ENCODE assay signal across 22 cellular contexts in the genomic region with DNA sequence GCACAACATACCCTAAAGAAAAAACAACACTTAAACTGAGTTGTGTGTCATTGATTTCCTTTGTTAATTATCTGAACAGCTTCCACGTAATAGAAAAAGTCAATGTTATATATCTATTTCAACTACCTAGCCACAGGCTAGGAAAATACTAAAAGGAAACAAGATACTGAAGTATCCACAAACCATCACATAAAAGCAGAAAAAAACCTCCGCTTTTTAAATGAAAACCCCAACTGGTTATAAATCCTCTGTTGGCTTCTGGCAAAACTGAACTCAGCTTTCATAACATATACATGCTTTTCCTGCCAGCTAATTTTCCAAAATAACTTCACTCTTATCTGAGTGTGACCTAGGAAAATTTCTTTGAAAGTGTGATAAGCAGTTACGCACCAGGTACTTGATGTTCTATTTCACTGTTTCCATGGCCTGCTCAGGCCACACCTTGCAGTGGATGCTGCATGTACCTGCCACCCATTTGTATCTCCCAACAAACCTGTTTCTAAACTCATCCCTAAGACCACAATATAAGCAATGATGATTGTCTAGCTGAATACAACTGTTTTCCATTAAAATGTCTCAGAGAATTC. TPM values are rescaled to one million over a fixed set of nuclear protein-coding genes. Genes with fewer than 3 reads are reported as not detected.
DNase-seq lines count a peak whose midpoint lies in the region; ATAC-seq, FAIRE-seq and TF ChIP-seq lines count a peak whose summit lies in the region.
"Had no signal": no experiment of that assay in that cellular context is flagged by ENCODE, and none has a peak within 500 bp of the region (broad histone marks: within the 10 kb centered on the region; RNA-seq: fewer than 3 reads in every experiment).

No MANE protein-coding gene starts in this region.

- peak; percentile 96 for ATAC-seq in body of pancreas
- no peak for ATAC-seq in natural killer cell
- ATAC-seq in HG03045 (IDR thresholded peaks at IDR 0.05; ENCODE audit: unreplicated experiment): no peak

- H4K20me1 ChIP-seq in BLaER1: peaks cover 43% of the 10 kb centered on the region

- H3K36me3 Mint-ChIP-seq in IgD-negative memory B cell (peaks cover 5% of the 10 kb centered on the region), natural killer cell (no peaks in the 10 kb centered on the region)
- H3K36me3 Mint-ChIP-seq in activated CD4-positive, alpha-beta memory T cell treated with anti-CD3 and anti-CD28 coated beads, Interleukin-2, amount 10 ng/mL, durations not matched to agents 7 days and 5 days (ENCODE audit: low read depth): peaks cover 41% of the 10 kb centered on the region

- DNase-seq in body of pancreas (peak; percentile 52 to 76 (median 62)), natural killer cell (no peak), HTR-8/SVneo (ENCODE audit: insufficient read length, low spot score) (no peak)
- no peak for DNase-seq in activated CD4-positive, alpha-beta memory T cell treated with anti-CD3 and anti-CD28 coated beads, Interleukin-2, amount 10 ng/mL, durations not matched to agents 7 days and 5 days
- DNase-seq in activated CD4-positive, alpha-beta T cell treated with anti-CD3 and anti-CD28 coated beads for 4 hours: no peak
- DNase-seq: activated CD4-positive, alpha-beta T cell treated with anti-CD3 and anti-CD28 coated beads, Interleukin-2, amount 50 U/mL, for 1 hour; activated T-cell treated with anti-CD3 and anti-CD28 coated beads, Interleukin-2, amount 50 U/mL, for 48 hours; amniotic stem cell; foreskin melanocyte; NCI-H1105 treated with DMSO at 0.1 percent for 48 hours; NCI-H2227 treated with DMSO at 0.1 percent for 48 hours; occipital lobe; T1000 had no signal

- H3K4me1 Mint-ChIP-seq in IgD-negative memory B cell (peaks cover 78 to 85% (median 84%) of the 10 kb centered on the region in 3 donors), natural killer cell (peaks cover 63 to 68% of the 10 kb centered on the region in 2 donors)
- peaks cover 46% of the 10 kb centered on the region for H3K4me1 Mint-ChIP-seq in activated CD4-positive, alpha-beta memory T cell treated with anti-CD3 and anti-CD28 coated beads, Interleukin-2, amount 10 ng/mL, durations not matched to agents 7 days and 5 days

- intact Hi-C loops in body of pancreas (cut with DNase I) (no loop called here), natural killer cell (cut with micrococcal nuclease) (loop anchor here (10.0 kb wide), 1 partner anchor 51 kb away; no protein-coding TSS in a partner anchor)

- peak in 2 of 3 donors; percentile 37 to 42 for TF ChIP-seq POLR2A in body of pancreas (IDR thresholded peaks at IDR 0.05)

- FAIRE-seq in HTR-8/SVneo (lab: Jason Lieb, UNC): no peak
- FAIRE-seq: urothelium cell line had no signal

- H3K4me1 ChIP-seq in BLaER1 (peaks cover 76% of the 10 kb centered on the region), body of pancreas (peaks cover 54% of the 10 kb centered on the region)
- H3K4me1 ChIP-seq: SJSA1 had no signal

- H3K27ac ChIP-seq in BLaER1 (peak overlapping the region; percentile 36), body of pancreas (peak overlapping the region; percentile 56 to 82 (median 74))
- H3K27ac ChIP-seq: HL-60, KMS-11, SJSA1 had no signal

- CTCF ChIA-PET in activated CD4-positive, alpha-beta memory T cell treated with anti-CD3 and anti-CD28 coated beads, Interleukin-2, amount 10 ng/mL, durations not matched to agents 7 days and 5 days (lab: Charles Lee): interaction anchor here (1.3 to 2.8 kb wide), 2 partner anchors 12 to 16 kb away, joined by 3 to 32 read pairs; a partner anchor contains a TSS

- H3K27me3 Mint-ChIP-seq in IgD-negative memory B cell (no peaks in the 10 kb centered on the region), natural killer cell (ENCODE audit: low read depth in 2 of 2) (no peaks in the 10 kb centered on the region)
- no peaks in the 10 kb centered on the region for H3K27me3 Mint-ChIP-seq in activated CD4-positive, alpha-beta memory T cell treated with anti-CD3 and anti-CD28 coated beads, Interleukin-2, amount 10 ng/mL, durations not matched to agents 7 days and 5 days

- POLR2A ChIA-PET in activated CD4-positive, alpha-beta memory T cell treated with anti-CD3 and anti-CD28 coated beads, Interleukin-2, amount 10 ng/mL, durations not matched to agents 7 days and 5 days (lab: Charles Lee): interaction anchor here (2.5 kb wide), 1 partner anchor 12 kb away, joined by 13 read pairs; a partner anchor contains a TSS

- no peaks in the 10 kb centered on the region for H3K27me3 ChIP-seq in BLaER1
- H3K27me3 ChIP-seq in body of pancreas: no peaks in the 10 kb centered on the region
- H3K27me3 ChIP-seq: SJSA1 had no signal

- no peaks in the 10 kb centered on the region for H3K9me3 ChIP-seq in BLaER1
- H3K9me3 ChIP-seq in body of pancreas: no peaks in the 10 kb centered on the region
- H3K9me3 ChIP-seq: SJSA1 had no signal

- 31 to 39% methylated on average over 3 of the region's 3 CpGs for WGBS in body of pancreas, 2 donors

- TF ChIP-seq CTCF in body of pancreas (IDR thresholded peaks at IDR 0.05) (no peak), natural killer cell (IDR thresholded peaks at IDR 0.05) (no peak)

- no peaks in the 10 kb centered on the region for H3K9me3 Mint-ChIP-seq in IgD-negative memory B cell
- H3K9me3 Mint-ChIP-seq in natural killer cell: no peaks in the 10 kb centered on the region
- no peaks in the 10 kb centered on the region for H3K9me3 Mint-ChIP-seq in activated CD4-positive, alpha-beta memory T cell treated with anti-CD3 and anti-CD28 coated beads, Interleukin-2, amount 10 ng/mL, durations not matched to agents 7 days and 5 days

- no peak overlapping the region for H3K9ac ChIP-seq in BLaER1
- H3K9ac ChIP-seq: KMS-11 had no signal

- H3K27ac Mint-ChIP-seq in IgD-negative memory B cell (peak overlapping the region; percentile 77 to 96 (median 90)), natural killer cell (peak overlapping the region; percentile 54 to 56)
- no peak overlapping the region for H3K27ac Mint-ChIP-seq in activated CD4-positive, alpha-beta memory T cell treated with anti-CD3 and anti-CD28 coated beads, Interleukin-2, amount 10 ng/mL, durations not matched to agents 7 days and 5 days

- H3K4me2 ChIP-seq in BLaER1: peak overlapping the region; percentile 64
- H3K4me2 ChIP-seq: KMS-11 had no signal

- H3K4me3 Mint-ChIP-seq in IgD-negative memory B cell (peak overlapping the region in 3 of 4 donors; percentile 42 to 84 (median 75)), natural killer cell (no peak overlapping the region)
- no peak overlapping the region for H3K4me3 Mint-ChIP-seq in activated CD4-positive, alpha-beta memory T cell treated with anti-CD3 and anti-CD28 coated beads, Interleukin-2, amount 10 ng/mL, durations not matched to agents 7 days and 5 days

- H3K36me3 ChIP-seq in BLaER1 (peaks cover 7% of the 10 kb centered on the region; the same call in 1 of the 2 replicates), body of pancreas (replicated peaks in 1 of 2; ENCODE audit: insufficient read depth in 1 of 2, low read depth in 2 of 2) (no peaks in the 10 kb centered on the region)

- H3K4me3 ChIP-seq in BLaER1 (no peak overlapping the region), body of pancreas (no peak overlapping the region)
- H3K4me3 ChIP-seq: lung, SJSA1 had no signal

RNA-seq across cellular contexts. Expression of a gene that starts 11.9 kb away (rescaled TPM):
- polyA plus RNA-seq in IgD-negative memory B cell: 50.4 TPM
- total RNA-seq in body of pancreas (10 to 100 TPM; 33.6 to 69.3 TPM), natural killer cell (10 to 100 TPM; 24.3 to 42.1 (median 37.0) TPM)
- total RNA-seq in activated CD4-positive, alpha-beta memory T cell treated with anti-CD3 and anti-CD28 coated beads, Interleukin-2, amount 10 ng/mL, durations not matched to agents 7 days and 5 days: 10 to 100 TPM; 40.7 to 41.0 TPM

RNA-seq across cellular contexts. Expression of a gene that starts 55.5 kb away (rescaled TPM):
- 5.9 TPM for polyA plus RNA-seq in IgD-negative memory B cell
- total RNA-seq in body of pancreas: not detected
- not detected for total RNA-seq in natural killer cell
- total RNA-seq in activated CD4-positive, alpha-beta memory T cell treated with anti-CD3 and anti-CD28 coated beads, Interleukin-2, amount 10 ng/mL, durations not matched to agents 7 days and 5 days: not detected
- total RNA-seq: chondrocyte, SJSA1 had no signal

Comparison
In these comparisons a context has a peak if more than half of its experiments do, and no peak if none do; other contexts are left out.
1. H3K4me3 Mint-ChIP-seq: peak in IgD-negative memory B cell (3 of 4); none in natural killer cell (single experiment) and activated CD4-positive, alpha-beta memory T cell treated with anti-CD3 and anti-CD28 coated beads, Interleukin-2, amount 10 ng/mL, durations not matched to agents 7 days and 5 days (single experiment).
2. DNase-seq: peak in body of pancreas (4 of 4); none in natural killer cell (single experiment), HTR-8/SVneo (single experiment), activated CD4-positive, alpha-beta memory T cell treated with anti-CD3 and anti-CD28 coated beads, Interleukin-2, amount 10 ng/mL, durations not matched to agents 7 days and 5 days (single experiment) and activated CD4-positive, alpha-beta T cell treated with anti-CD3 and anti-CD28 coated beads for 4 hours (0 of 2).